Comparison of ENCODE assay signal across 1 cellular context in genomic region chr10:95429639-95430038, GRCh38.
TF ChIP-seq lines count a peak whose summit lies in the region.

No MANE protein-coding gene starts in this region.

TF ChIP-seq in GM23338, 12 proteins besides CTCF, POLR2A, EP300 and RAD21 (continued from another document):
- TF ChIP-seq, protein P1, sequence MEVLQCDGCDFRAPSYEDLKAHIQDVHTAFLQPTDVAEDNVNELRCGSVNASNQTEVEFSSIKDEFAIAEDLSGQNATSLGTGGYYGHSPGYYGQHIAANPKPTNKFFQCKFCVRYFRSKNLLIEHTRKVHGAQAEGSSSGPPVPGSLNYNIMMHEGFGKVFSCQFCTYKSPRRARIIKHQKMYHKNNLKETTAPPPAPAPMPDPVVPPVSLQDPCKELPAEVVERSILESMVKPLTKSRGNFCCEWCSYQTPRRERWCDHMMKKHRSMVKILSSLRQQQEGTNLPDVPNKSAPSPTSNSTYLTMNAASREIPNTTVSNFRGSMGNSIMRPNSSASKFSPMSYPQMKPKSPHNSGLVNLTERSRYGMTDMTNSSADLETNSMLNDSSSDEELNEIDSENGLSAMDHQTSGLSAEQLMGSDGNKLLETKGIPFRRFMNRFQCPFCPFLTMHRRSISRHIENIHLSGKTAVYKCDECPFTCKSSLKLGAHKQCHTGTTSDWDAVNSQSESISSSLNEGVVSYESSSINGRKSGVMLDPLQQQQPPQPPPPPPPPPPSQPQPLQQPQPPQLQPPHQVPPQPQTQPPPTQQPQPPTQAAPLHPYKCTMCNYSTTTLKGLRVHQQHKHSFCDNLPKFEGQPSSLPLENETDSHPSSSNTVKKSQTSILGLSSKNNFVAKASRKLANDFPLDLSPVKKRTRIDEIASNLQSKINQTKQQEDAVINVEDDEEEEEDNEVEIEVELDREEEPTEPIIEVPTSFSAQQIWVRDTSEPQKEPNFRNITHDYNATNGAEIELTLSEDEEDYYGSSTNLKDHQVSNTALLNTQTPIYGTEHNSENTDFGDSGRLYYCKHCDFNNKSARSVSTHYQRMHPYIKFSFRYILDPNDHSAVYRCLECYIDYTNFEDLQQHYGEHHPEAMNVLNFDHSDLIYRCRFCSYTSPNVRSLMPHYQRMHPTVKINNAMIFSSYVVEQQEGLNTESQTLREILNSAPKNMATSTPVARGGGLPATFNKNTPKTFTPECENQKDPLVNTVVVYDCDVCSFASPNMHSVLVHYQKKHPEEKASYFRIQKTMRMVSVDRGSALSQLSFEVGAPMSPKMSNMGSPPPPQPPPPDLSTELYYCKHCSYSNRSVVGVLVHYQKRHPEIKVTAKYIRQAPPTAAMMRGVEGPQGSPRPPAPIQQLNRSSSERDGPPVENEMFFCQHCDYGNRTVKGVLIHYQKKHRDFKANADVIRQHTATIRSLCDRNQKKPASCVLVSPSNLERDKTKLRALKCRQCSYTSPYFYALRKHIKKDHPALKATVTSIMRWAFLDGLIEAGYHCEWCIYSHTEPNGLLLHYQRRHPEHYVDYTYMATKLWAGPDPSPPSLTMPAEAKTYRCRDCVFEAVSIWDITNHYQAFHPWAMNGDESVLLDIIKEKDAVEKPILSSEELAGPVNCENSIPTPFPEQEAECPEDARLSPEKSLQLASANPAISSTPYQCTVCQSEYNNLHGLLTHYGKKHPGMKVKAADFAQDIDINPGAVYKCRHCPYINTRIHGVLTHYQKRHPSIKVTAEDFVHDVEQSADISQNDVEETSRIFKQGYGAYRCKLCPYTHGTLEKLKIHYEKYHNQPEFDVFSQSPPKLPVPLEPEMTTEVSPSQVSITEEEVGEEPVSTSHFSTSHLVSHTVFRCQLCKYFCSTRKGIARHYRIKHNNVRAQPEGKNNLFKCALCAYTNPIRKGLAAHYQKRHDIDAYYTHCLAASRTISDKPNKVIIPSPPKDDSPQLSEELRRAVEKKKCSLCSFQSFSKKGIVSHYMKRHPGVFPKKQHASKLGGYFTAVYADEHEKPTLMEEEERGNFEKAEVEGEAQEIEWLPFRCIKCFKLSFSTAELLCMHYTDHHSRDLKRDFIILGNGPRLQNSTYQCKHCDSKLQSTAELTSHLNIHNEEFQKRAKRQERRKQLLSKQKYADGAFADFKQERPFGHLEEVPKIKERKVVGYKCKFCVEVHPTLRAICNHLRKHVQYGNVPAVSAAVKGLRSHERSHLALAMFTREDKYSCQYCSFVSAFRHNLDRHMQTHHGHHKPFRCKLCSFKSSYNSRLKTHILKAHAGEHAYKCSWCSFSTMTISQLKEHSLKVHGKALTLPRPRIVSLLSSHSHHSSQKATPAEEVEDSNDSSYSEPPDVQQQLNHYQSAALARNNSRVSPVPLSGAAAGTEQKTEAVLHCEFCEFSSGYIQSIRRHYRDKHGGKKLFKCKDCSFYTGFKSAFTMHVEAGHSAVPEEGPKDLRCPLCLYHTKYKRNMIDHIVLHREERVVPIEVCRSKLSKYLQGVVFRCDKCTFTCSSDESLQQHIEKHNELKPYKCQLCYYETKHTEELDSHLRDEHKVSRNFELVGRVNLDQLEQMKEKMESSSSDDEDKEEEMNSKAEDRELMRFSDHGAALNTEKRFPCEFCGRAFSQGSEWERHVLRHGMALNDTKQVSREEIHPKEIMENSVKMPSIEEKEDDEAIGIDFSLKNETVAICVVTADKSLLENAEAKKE (CRISPR knock-in tag; IDR thresholded peaks at IDR 0.05): no peak
- no peak for TF ChIP-seq EZH2phosphoT487 (IDR thresholded peaks at IDR 0.05; ENCODE audit: unreplicated experiment)
- TF ChIP-seq, protein P2, sequence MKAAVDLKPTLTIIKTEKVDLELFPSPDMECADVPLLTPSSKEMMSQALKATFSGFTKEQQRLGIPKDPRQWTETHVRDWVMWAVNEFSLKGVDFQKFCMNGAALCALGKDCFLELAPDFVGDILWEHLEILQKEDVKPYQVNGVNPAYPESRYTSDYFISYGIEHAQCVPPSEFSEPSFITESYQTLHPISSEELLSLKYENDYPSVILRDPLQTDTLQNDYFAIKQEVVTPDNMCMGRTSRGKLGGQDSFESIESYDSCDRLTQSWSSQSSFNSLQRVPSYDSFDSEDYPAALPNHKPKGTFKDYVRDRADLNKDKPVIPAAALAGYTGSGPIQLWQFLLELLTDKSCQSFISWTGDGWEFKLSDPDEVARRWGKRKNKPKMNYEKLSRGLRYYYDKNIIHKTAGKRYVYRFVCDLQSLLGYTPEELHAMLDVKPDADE (IDR thresholded peaks at IDR 0.05): no peak
- no peak for TF ChIP-seq ZNF331 (CRISPR knock-in tag; IDR thresholded peaks at IDR 0.05; ENCODE audit: low read depth)
